Comparison of ENCODE assay signal across 8 cellular contexts in the genomic region with DNA sequence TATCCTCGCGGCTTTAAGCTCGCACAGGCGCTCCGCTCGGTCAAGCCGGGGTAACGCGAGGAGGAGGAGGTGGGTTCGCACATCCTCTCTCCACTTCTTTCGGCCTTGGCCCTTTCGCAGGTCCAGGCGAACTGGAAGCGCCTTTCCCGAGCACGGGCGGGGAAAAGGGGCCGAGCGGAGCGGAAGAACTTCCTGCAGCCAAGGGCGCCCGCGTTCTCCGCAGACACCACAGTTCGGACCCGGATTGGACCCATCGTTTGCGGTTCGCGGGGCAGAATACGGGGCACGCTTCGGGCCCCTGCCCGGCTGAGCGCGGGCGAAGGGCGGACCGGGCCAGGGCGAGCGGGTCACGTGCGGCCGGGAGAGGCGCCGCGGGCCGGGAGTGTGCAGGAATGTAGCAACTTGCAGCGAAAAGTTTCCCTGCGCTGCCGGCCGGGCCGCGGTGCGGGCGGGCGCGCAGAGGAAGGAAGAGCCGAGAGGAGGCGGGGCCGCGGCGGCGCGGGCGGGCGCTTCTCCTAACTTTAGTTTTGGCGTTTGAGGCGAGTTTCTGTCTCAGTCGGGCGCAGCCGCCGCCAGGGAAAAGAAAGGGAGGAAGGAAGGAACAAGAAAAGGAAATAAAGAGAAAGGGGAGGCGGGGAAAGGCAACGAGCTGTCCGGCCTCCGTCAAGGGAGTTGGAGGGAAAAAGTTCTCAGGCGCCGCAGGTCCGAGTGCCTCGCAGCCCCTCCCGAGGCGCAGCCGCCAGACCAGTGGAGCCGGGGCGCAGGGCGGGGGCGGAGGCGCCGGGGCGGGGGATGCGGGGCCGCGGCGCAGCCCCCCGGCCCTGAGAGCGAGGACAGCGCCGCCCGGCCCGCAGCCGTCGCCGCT. TPM values are rescaled to one million over a fixed set of nuclear protein-coding genes. Genes with fewer than 3 reads are reported as not detected.
DNase-seq lines count a peak whose midpoint lies in the region; ATAC-seq and TF ChIP-seq lines count a peak whose summit lies in the region.

Gene YAP1, plus strand, starts transcription at position 552 of the 865 bp plus-strand sequence. CDS start 402 bp downstream, outside the sequence.

- peak within 1 kb of the TSS; percentile 98 for H3K4me3 ChIP-seq in AG09309 (ENCODE audit: control insufficient read depth, low read depth, low read length)

- no peak for TF ChIP-seq CTCF in AG09309 (IDR thresholded peaks at IDR 0.05; ENCODE audit: control insufficient read depth, insufficient read depth, low read depth, low read length, missing control alignments)

- in situ Hi-C loops in SK-MEL-5 (cut with HindIII; ENCODE audit: low pct_unique_long_range_greater_than_20kb, low sequenced_read_pairs) = no loop called here

- peak; percentile 75 for DNase-seq in AG09309 (ENCODE audit: low read depth)
- peak; percentile 81 for DNase-seq in SK-MEL-5 (ENCODE audit: low read depth, low spot score)
- peak; percentile 74 for DNase-seq in activated naive CD4-positive, alpha-beta T cell treated with anti-CD3 and anti-CD28 coated beads, Interleukin-2, amount 50 U/mL, for 16 hours
- peak; percentile 54 for DNase-seq in globus pallidus (ENCODE audit: low spot score)
- DNase-seq in nucleus accumbens (lab: John Stamatoyannopoulos, UW) = peak in 46 of 56 donors; percentile 4 to 74 (median 38)
- peak in 45 of 49 donors; percentile 3 to 72 (median 41) for DNase-seq in substantia nigra (lab: John Stamatoyannopoulos, UW)

- ATAC-seq in GM19043 (IDR thresholded peaks at IDR 0.05; ENCODE audit: low read depth, unreplicated experiment) (peak; percentile 81), HG03354 (IDR thresholded peaks at IDR 0.05; ENCODE audit: poor library complexity, severe bottlenecking, unreplicated experiment) (peak; percentile 90)

- H3K27ac ChIP-seq in substantia nigra (ENCODE audit: low read depth, low read length, poor library complexity, severe bottlenecking) = peak within 1 kb of the TSS; percentile 10

RNA-seq across cellular contexts. Expression of gene YAP1, which starts in this region (rescaled TPM):
- total RNA-seq in SK-MEL-5 (2014; rRNA removed; shearing (Covaris generic)) = 28.4 and 29.9 TPM in 2 replicates
- 52.6 and 64.0 TPM in 2 replicates for polyA plus RNA-seq in SK-MEL-5 (2015; cell fraction: cytosol; rRNA removed)
- 22.9 and 25.7 TPM in 2 replicates for polyA plus RNA-seq in SK-MEL-5 (2015; cell fraction: nucleus; rRNA removed)

Comparison
In these comparisons a context has a peak if more than half of its experiments do, and no peak if none do; other contexts are left out.
1. Peak in every context shown above with its lines: DNase-seq, ATAC-seq, H3K4me3 ChIP-seq and H3K27ac ChIP-seq.